Comparison of ENCODE assay signal across 8 cellular contexts in genomic region chr3:172709776-172710708, GRCh38. TPM values are rescaled to one million over a fixed set of nuclear protein-coding genes. Genes with fewer than 3 reads are reported as not detected.
A peak's percentile ranks its signal among the peaks of the same experiment; 100 is the strongest.
DNase-seq lines count a peak whose midpoint lies in the region; ATAC-seq lines count a peak whose summit lies in the region.

No MANE protein-coding gene starts in this region.

- peak overlapping the region; percentile 78 for H3K27ac ChIP-seq in layer of hippocampus (ENCODE audit: low read depth, low read length)

- DNase-seq in NCI-H2029 (lab: John Stamatoyannopoulos, UW) (peak; percentile 16), NCI-H2029 treated with DMSO at 0.1 percent for 48 hours (lab: John Stamatoyannopoulos, UW) (no peak), SK-N-DZ (ENCODE audit: low spot score) (peak; percentile 49), cerebellar cortex (ENCODE audit: low spot score) (peak; percentile 77)
- DNase-seq in stimulated activated CD4-positive, alpha-beta T cell treated with anti-CD3 and anti-CD28 coated beads, Interleukin-4, amount 100 ng/mL, for 24 hours, result peak; percentile 6

- ATAC-seq in HG03045 (IDR thresholded peaks at IDR 0.05; ENCODE audit: unreplicated experiment) (peak; percentile 2), HG03196 (IDR thresholded peaks at IDR 0.05; ENCODE audit: unreplicated experiment) (no peak)

- H3K27me3 ChIP-seq in layer of hippocampus (ENCODE audit: control insufficient read depth, insufficient read depth, low read length), result no peaks in the 10 kb centered on the region

RNA-seq across cellular contexts. Expression of gene NCEH1, which starts 0.8 kb away (rescaled TPM):
- 1.8 and 2.1 TPM in 2 replicates for polyA plus RNA-seq in SK-N-DZ (2014; cell fraction: cytosol; rRNA removed)
- 0.49 and 1.7 TPM in 2 replicates for polyA plus RNA-seq in SK-N-DZ (2014; cell fraction: nucleus; rRNA removed)

RNA-seq across cellular contexts. Expression of gene ECT2, which starts 40.5 kb away (rescaled TPM):
- 105 and 120 TPM in 2 replicates for polyA plus RNA-seq in SK-N-DZ (2014; cell fraction: cytosol; rRNA removed)
- 104 and 108 TPM in 2 replicates for polyA plus RNA-seq in SK-N-DZ (2014; cell fraction: nucleus; rRNA removed)
